ENCODE assay signal across 8 cellular contexts in genomic region chrX:70476934-70477733, GRCh38. TPM values are rescaled to one million over a fixed set of nuclear protein-coding genes. Genes with fewer than 3 reads are reported as not detected.
DNase-seq lines count a peak whose midpoint lies in the region; ATAC-seq, FAIRE-seq and TF ChIP-seq lines count a peak whose summit lies in the region.

No MANE protein-coding gene starts in this region.

- H3K9ac ChIP-seq in SK-N-MC (ENCODE audit: insufficient read length) = no peak overlapping the region

- ATAC-seq in heart left ventricle = peak in 3 of 4 donors; percentile 28 to 38 (median 38)
- ATAC-seq in HG02798 (IDR thresholded peaks at IDR 0.05; ENCODE audit: poor library complexity, unreplicated experiment) = no peak

- no peak overlapping the region for H3K27ac ChIP-seq in SK-N-MC
- peak overlapping the region in 10 of 12 donors; percentile 1 to 87 (median 48) for H3K27ac ChIP-seq in heart left ventricle
- peak overlapping the region; percentile 93 for H3K27ac ChIP-seq in small intestine (ENCODE audit: low read depth in 1 of 2, low read length in 1 of 2)

- H3K4me1 ChIP-seq in heart left ventricle (peaks cover 0 to 48% (median 13%) of the 10 kb centered on the region in 12 donors), small intestine (ENCODE audit: control insufficient read depth in 2 of 2, insufficient read depth in 1 of 2, low read depth in 1 of 2, low read length in 1 of 2) (peaks cover 0 to 9% of the 10 kb centered on the region in 2 donors)

- H3K36me3 ChIP-seq in SK-N-MC (ENCODE audit: insufficient read depth, low read length) = peaks cover 3% of the 10 kb centered on the region; the same call in 1 of the 2 replicates
- H3K36me3 ChIP-seq in heart left ventricle = no peaks in the 10 kb centered on the region
- no peaks in the 10 kb centered on the region for H3K36me3 ChIP-seq in small intestine (ENCODE audit: control insufficient read depth in 2 of 2, insufficient read depth in 2 of 2, low read length in 2 of 2)

- H3K4me3 ChIP-seq in SK-N-MC (0 out of 2 replicates have a peak overlapping the region, but pooled peaks have one; percentile 14), heart left ventricle (no peak overlapping the region), small intestine (ENCODE audit: low read depth in 1 of 2, low read length in 2 of 2) (no peak overlapping the region)

- in situ Hi-C loops in GM13976 (cut with MboI; ENCODE audit: low sequenced_read_pairs, unreplicated experiment) = no loop called here

- WGBS in heart left ventricle, 4 donors = 44 to 53% (median 45%) methylated on average over 13 of the region's 13 CpGs
- WGBS in small intestine, 3 donors = 18 to 39% (median 28%) methylated on average over 13 of the region's 13 CpGs

- H3K9me3 ChIP-seq in SK-N-MC (ENCODE audit: low read depth, low read length) = no peaks in the 10 kb centered on the region
- no peaks in the 10 kb centered on the region for H3K9me3 ChIP-seq in heart left ventricle
- no peaks in the 10 kb centered on the region for H3K9me3 ChIP-seq in small intestine (ENCODE audit: control insufficient read depth, low read depth)

- peak; percentile 89 for DNase-seq in HT-29 (ENCODE audit: low spot score)
- peak; percentile 34 for DNase-seq in SK-N-MC (ENCODE audit: low read depth, low spot score)
- no peak for DNase-seq in heart left ventricle
- peak; percentile 85 for DNase-seq in small intestine
- DNase-seq in GM19239 (ENCODE audit: insufficient read length, low spot score) = no peak
- no peak for DNase-seq in activated T-cell treated with anti-CD3 and anti-CD28 coated beads, Interleukin-2, amount 50 U/mL, for 1 hour
- DNase-seq in GM13976 (ENCODE audit: low spot score) = no peak

- intact Hi-C loops in heart left ventricle (cut with DNase I) = loop anchor here in 1 of 10 donors (2.0 kb wide), 1 partner anchor 20 kb away; no protein-coding TSS in a partner anchor

- TF ChIP-seq CTCF in heart left ventricle (IDR thresholded peaks at IDR 0.05) (no peak), GM13976 (IDR thresholded peaks at IDR 0.05; ENCODE audit: borderline replicate concordance, control extremely low read depth, extremely low read depth, insufficient read depth, missing control alignments) (no peak)

- no peak for FAIRE-seq in small intestine (lab: Jason Lieb, UNC)
- no peak for FAIRE-seq in GM19239 (lab: Jason Lieb, UNC)

- TF ChIP-seq POLR2A in heart left ventricle (IDR thresholded peaks at IDR 0.05) = no peak

- H3K27me3 ChIP-seq in heart left ventricle (peaks cover 0 to 47% (median 0%) of the 10 kb centered on the region in 9 donors), small intestine (ENCODE audit: control insufficient read depth in 2 of 2, insufficient read depth in 2 of 2, low read length in 2 of 2) (no peaks in the 10 kb centered on the region)

RNA-seq across cellular contexts. Expression of gene DLG3, which starts 32.5 kb away (rescaled TPM):
- 40.8 and 55.6 TPM in 2 replicates for total RNA-seq in HT-29 (2014; rRNA removed; shearing (Covaris generic))
- total RNA-seq in heart left ventricle = 10 to 100 TPM in 5 of 9 donors, 1 to 10 TPM in 4; 6.8 to 14.8 (median 10.3) TPM
- polyA plus RNA-seq in heart left ventricle (1 to 10 TPM; 6.1 to 9.1 TPM), small intestine (10 to 100 TPM; 22.2 to 40.0 (median 27.6) TPM)

RNA-seq across cellular contexts. Expression of gene GDPD2, which starts 54.0 kb away (rescaled TPM):
- not detected in 2 replicates for total RNA-seq in HT-29 (2014; rRNA removed; shearing (Covaris generic))
- total RNA-seq in heart left ventricle = not detected
- not detected for polyA plus RNA-seq in heart left ventricle
- polyA plus RNA-seq in small intestine = 10 to 100 TPM in 2 of 3 donors, 1 to 10 TPM in 1; 2.6 to 26.4 (median 25.9) TPM

Comparison
In these comparisons a context has a peak if more than half of its experiments do, and no peak if none do; other contexts are left out.
1. DNase-seq: peak in HT-29 (single experiment), SK-N-MC (single experiment) and small intestine (single experiment); none in heart left ventricle (0 of 5), GM19239 (single experiment), activated T-cell treated with anti-CD3 and anti-CD28 coated beads, Interleukin-2, amount 50 U/mL, for 1 hour (single experiment) and GM13976 (single experiment).